Comparison of ENCODE assay signal across 19 cellular contexts in the genomic region with DNA sequence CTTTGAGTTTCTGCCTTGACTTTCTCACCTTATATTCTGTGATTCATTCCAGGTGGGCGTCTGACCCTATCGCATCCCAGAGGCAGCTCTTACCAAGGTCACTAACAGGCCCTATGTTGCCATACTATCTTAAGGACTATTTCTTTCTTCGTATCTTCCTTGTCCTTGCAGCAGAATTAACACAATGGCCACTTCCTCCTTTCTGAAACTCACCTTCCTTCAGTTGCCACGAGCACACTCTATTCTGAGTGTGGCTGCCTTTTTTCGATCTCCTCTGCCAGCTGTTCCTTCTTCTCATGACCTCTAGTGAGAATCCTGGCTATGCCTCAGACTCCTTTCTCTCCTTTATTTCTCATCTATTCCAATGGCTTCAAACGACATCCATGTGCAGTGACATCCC.
DNase-seq lines count a peak whose midpoint lies in the region; ATAC-seq, FAIRE-seq and TF ChIP-seq lines count a peak whose summit lies in the region.
"Had no signal": no experiment of that assay in that cellular context is flagged by ENCODE, and none has a peak within 500 bp of the region (broad histone marks: within the 10 kb centered on the region; RNA-seq: fewer than 3 reads in every experiment).

No MANE protein-coding gene starts in this region.

- intact Hi-C loops in stomach (cut with DNase I; ENCODE audit: low total_unique reads): no loop called here

- H2AFZ ChIP-seq in mesenchymal stem cell (ENCODE audit: low read depth, low read length): no peak overlapping the region

- H2BK5ac ChIP-seq in mesenchymal stem cell (ENCODE audit: low read depth, low read length, poor library complexity, severe bottlenecking): no peak overlapping the region

- no peak overlapping the region for H2BK12ac ChIP-seq in mesenchymal stem cell (ENCODE audit: low read length in 2 of 2)

- no peak overlapping the region for H3K4ac ChIP-seq in mesenchymal stem cell (ENCODE audit: low read depth in 1 of 2, low read length in 2 of 2)

- H3K27ac Mint-ChIP-seq in CD4-positive, CD25-positive, alpha-beta regulatory T cell: peak overlapping the region; percentile 23 to 72 (median 27)
- H3K27ac Mint-ChIP-seq in T-helper 17 cell: peak overlapping the region; percentile 72

- H4K8ac ChIP-seq in mesenchymal stem cell (ENCODE audit: low read length): no peak overlapping the region

- no peak overlapping the region for H4K91ac ChIP-seq in mesenchymal stem cell (ENCODE audit: low read length)

- no peak overlapping the region for H3K23ac ChIP-seq in mesenchymal stem cell (ENCODE audit: low read length in 2 of 2)

- no peak overlapping the region for H3K14ac ChIP-seq in mesenchymal stem cell (ENCODE audit: low read length in 2 of 2)

- peaks cover 81% of the 10 kb centered on the region for H3K36me3 Mint-ChIP-seq in CD4-positive, CD25-positive, alpha-beta regulatory T cell
- peaks cover 21% of the 10 kb centered on the region for H3K36me3 Mint-ChIP-seq in T-helper 17 cell (ENCODE audit: low read depth)

- peak; percentile 68 for FAIRE-seq in GM18507 (lab: Jason Lieb, UNC)
- FAIRE-seq: HepG2 had no signal

- H2AK5ac ChIP-seq in mesenchymal stem cell (ENCODE audit: low read length, severe bottlenecking): peak overlapping the region; percentile 91

- no peak overlapping the region for H2BK120ac ChIP-seq in mesenchymal stem cell (ENCODE audit: low read depth, low read length)

- H3K27me3 ChIP-seq in CD4-positive, CD25-positive, alpha-beta regulatory T cell (ENCODE audit: control insufficient read depth, insufficient read depth, low read length): no peaks in the 10 kb centered on the region
- no peaks in the 10 kb centered on the region for H3K27me3 ChIP-seq in mesenchymal stem cell (ENCODE audit: control insufficient read depth in 1 of 2, insufficient read depth in 1 of 2, low read length in 2 of 2)
- H3K27me3 ChIP-seq in stomach: no peaks in the 10 kb centered on the region
- H3K27me3 ChIP-seq: thyroid gland had no signal

- WGBS in mesenchymal stem cell: 91% methylated on average over 6 of the region's 6 CpGs
- 79 to 87% (median 86%) methylated on average over 6 of the region's 6 CpGs for WGBS in stomach, 5 donors

- peaks cover 95% of the 10 kb centered on the region for H3K36me3 ChIP-seq in CD4-positive, CD25-positive, alpha-beta regulatory T cell (ENCODE audit: control insufficient read depth, insufficient read depth, low read length)
- H3K36me3 ChIP-seq in mesenchymal stem cell (ENCODE audit: control insufficient read depth in 1 of 2, insufficient read depth in 2 of 2, low read depth in 1 of 2, low read length in 2 of 2) (peaks cover 8 to 95% of the 10 kb centered on the region in 2 experiments), stomach (peaks cover 0 to 19% (median 3%) of the 10 kb centered on the region in 4 donors)
- H3K36me3 ChIP-seq: thyroid gland had no signal

- no peak for TF ChIP-seq EP300 in stomach (IDR thresholded peaks at IDR 0.05)

- H3K4me3 ChIP-seq in CD4-positive, CD25-positive, alpha-beta regulatory T cell (ENCODE audit: low read depth, low read length): no peak overlapping the region
- H3K4me3 ChIP-seq in mesenchymal stem cell (ENCODE audit: insufficient read depth in 1 of 2, low read depth in 1 of 2, low read length in 2 of 2) (no peak overlapping the region), stomach (no peak overlapping the region)
- H3K4me3 ChIP-seq: thyroid gland had no signal

- H3K9me3 Mint-ChIP-seq in CD4-positive, CD25-positive, alpha-beta regulatory T cell: no peaks in the 10 kb centered on the region

- H3K4me3 Mint-ChIP-seq in CD4-positive, CD25-positive, alpha-beta regulatory T cell: no peak overlapping the region
- no peak overlapping the region for H3K4me3 Mint-ChIP-seq in T-helper 17 cell

- TF ChIP-seq POLR2A in stomach (IDR thresholded peaks at IDR 0.05): no peak

- H3K9me3 ChIP-seq in CD4-positive, CD25-positive, alpha-beta regulatory T cell (ENCODE audit: control insufficient read depth in 2 of 2, low read length in 2 of 2): no peaks in the 10 kb centered on the region
- no peaks in the 10 kb centered on the region for H3K9me3 ChIP-seq in T-helper 17 cell (ENCODE audit: control insufficient read depth, low read length, poor library complexity, severe bottlenecking)
- H3K9me3 ChIP-seq in mesenchymal stem cell (ENCODE audit: control insufficient read depth, low read length): no peaks in the 10 kb centered on the region
- H3K9me3 ChIP-seq in stomach: no peaks in the 10 kb centered on the region
- H3K9me3 ChIP-seq: thyroid gland had no signal

- no peak overlapping the region for H3K4me2 ChIP-seq in mesenchymal stem cell (ENCODE audit: low read length, poor library complexity, severe bottlenecking)

- ATAC-seq in CD4-positive, CD25-positive, alpha-beta regulatory T cell (ENCODE audit: low read depth in 2 of 2): no peak
- ATAC-seq in T-helper 17 cell: no peak
- ATAC-seq: HepG2 had no signal

- H3K27ac ChIP-seq in CD4-positive, CD25-positive, alpha-beta regulatory T cell (ENCODE audit: insufficient read depth, low read length, poor library complexity, severe bottlenecking): no peak overlapping the region
- no peak overlapping the region for H3K27ac ChIP-seq in mesenchymal stem cell (ENCODE audit: low read length, poor library complexity, severe bottlenecking)
- no peak overlapping the region for H3K27ac ChIP-seq in stomach
- H3K27ac ChIP-seq: thyroid gland had no signal

- no peak overlapping the region for H3K18ac ChIP-seq in mesenchymal stem cell (ENCODE audit: low read depth in 1 of 2, low read length in 2 of 2)

- DNase-seq in CD4-positive, CD25-positive, alpha-beta regulatory T cell: no peak
- DNase-seq in GM18507 (ENCODE audit: extremely low spot score, insufficient read length, low read depth) (no peak), T-helper 17 cell (no peak), mesenchymal stem cell (no peak), stomach (no peak), retina (no peak), NCI-H446 (lab: John Stamatoyannopoulos, UW) (no peak)
- DNase-seq: activated CD4-positive, alpha-beta T cell treated with anti-CD3 and anti-CD28 coated beads for 1 hour; activated T-cell treated with anti-CD3 and anti-CD28 coated beads for 4 hours; aorta; midbrain; MM.1S; NCI-H69; occipital lobe; RPMI8226; stimulated activated CD4-positive, alpha-beta T cell treated with anti-CD3 and anti-CD28 coated beads, Interleukin-2, amount 100 ng/mL, for 48 hours; stimulated activated CD8-positive, alpha-beta memory T cell treated with anti-CD3 and anti-CD28 coated beads, Interleukin-4, amount 100 ng/mL, for 48 hours had no signal

- H3K9ac ChIP-seq in mesenchymal stem cell (ENCODE audit: low read length): no peak overlapping the region

- H3K79me1 ChIP-seq in mesenchymal stem cell (replicated peaks; ENCODE audit: low read length, poor library complexity, severe bottlenecking): peaks cover 8% of the 10 kb centered on the region

- H3K4me1 ChIP-seq in CD4-positive, CD25-positive, alpha-beta regulatory T cell (ENCODE audit: control insufficient read depth, insufficient read depth, low read length, poor library complexity, severe bottlenecking): peaks cover 4% of the 10 kb centered on the region
- H3K4me1 ChIP-seq in mesenchymal stem cell (ENCODE audit: control insufficient read depth, insufficient read depth, low read depth, low read length) (peaks cover 2% of the 10 kb centered on the region), stomach (peaks cover 0 to under 1% (median 0%) of the 10 kb centered on the region in 4 donors)
- H3K4me1 ChIP-seq: thyroid gland had no signal

- no peak for TF ChIP-seq CTCF in stomach (IDR thresholded peaks at IDR 0.05)

- no peaks in the 10 kb centered on the region for H3K27me3 Mint-ChIP-seq in CD4-positive, CD25-positive, alpha-beta regulatory T cell
- H3K27me3 Mint-ChIP-seq in T-helper 17 cell: no peaks in the 10 kb centered on the region

- H3K4me1 Mint-ChIP-seq in CD4-positive, CD25-positive, alpha-beta regulatory T cell: peaks cover 8 to 20% (median 14%) of the 10 kb centered on the region in 4 donors
- H3K4me1 Mint-ChIP-seq in T-helper 17 cell: peaks cover 12% of the 10 kb centered on the region

- H2BK15ac ChIP-seq in mesenchymal stem cell (ENCODE audit: low read depth, poor library complexity, severe bottlenecking): no peak overlapping the region
